In the genomic region with DNA sequence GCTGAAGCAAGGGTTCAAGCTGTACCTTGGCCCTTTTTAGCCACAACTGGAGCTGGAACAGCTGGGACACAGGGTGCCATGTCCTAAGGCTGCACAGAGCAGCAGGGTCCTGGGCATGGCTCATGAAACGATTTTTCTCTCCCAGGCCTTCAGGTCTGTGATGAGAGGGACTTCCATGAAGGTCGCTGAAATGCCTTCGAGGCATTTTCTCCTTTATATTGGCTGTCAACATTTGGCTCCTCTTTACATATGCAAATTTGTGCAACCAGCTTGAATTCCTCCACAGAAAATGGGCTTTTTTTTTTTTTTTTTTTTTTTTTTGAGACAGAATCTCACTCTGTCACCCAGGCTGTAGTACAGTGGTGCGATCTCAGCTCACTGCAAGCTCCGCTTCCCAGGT, we compare ENCODE assay signal across 20 cellular contexts.
"Had no signal": no experiment of that assay in that cellular context is flagged by ENCODE, and none has a peak within 500 bp of the region (broad histone marks: within the 10 kb centered on the region; RNA-seq: fewer than 3 reads in every experiment).

No MANE protein-coding gene starts in this region.

- H3K4me1 Mint-ChIP-seq: mesothelial cell of epicardium; naive B cell; naive thymus-derived CD8-positive, alpha-beta T cell had no signal

- H3K4me1 ChIP-seq: esophagus muscularis mucosa, foreskin keratinocyte, gastroesophageal sphincter, heart left ventricle, left lung, lower lobe of right lung had no signal

- H3K27me3 ChIP-seq: esophagus muscularis mucosa, foreskin keratinocyte, gastroesophageal sphincter, heart left ventricle, hepatocyte, left lung had no signal

- H3K27ac ChIP-seq: coronary artery, dorsolateral prefrontal cortex, esophagus muscularis mucosa, foreskin keratinocyte, gastroesophageal sphincter, heart left ventricle, hepatocyte, left lung, lower lobe of right lung had no signal

- H3K4me3 Mint-ChIP-seq: mesothelial cell of epicardium; naive B cell; naive thymus-derived CD8-positive, alpha-beta T cell had no signal

- H3K4me3 ChIP-seq: coronary artery, dorsolateral prefrontal cortex, esophagus muscularis mucosa, gastroesophageal sphincter, heart left ventricle, hepatocyte, left lung, lower lobe of right lung, mucosa of descending colon had no signal

- DNase-seq: dermis blood vessel endothelial cell; dorsolateral prefrontal cortex; effector CD4-positive, alpha-beta T cell; effector memory CD4-positive, alpha-beta T cell; foreskin keratinocyte; heart left ventricle; hypothalamus; left cardiac atrium; left lung; left ventricle myocardium superior; lower lobe of right lung; mesenchymal stem cell; mucosa of descending colon; naive B cell; naive thymus-derived CD8-positive, alpha-beta T cell had no signal

- ATAC-seq: foreskin keratinocyte; gastroesophageal sphincter; heart left ventricle; left cardiac atrium; left lung; left ventricle myocardium superior; lower lobe of right lung; mucosa of descending colon; naive thymus-derived CD8-positive, alpha-beta T cell had no signal

- H3K9me3 ChIP-seq: esophagus muscularis mucosa, gastroesophageal sphincter, left lung, lower lobe of right lung, mucosa of descending colon had no signal

- H3K36me3 Mint-ChIP-seq: naive B cell had no signal

- H3K27ac Mint-ChIP-seq: mesothelial cell of epicardium; naive B cell; naive thymus-derived CD8-positive, alpha-beta T cell had no signal

- H3K27me3 Mint-ChIP-seq: naive B cell; naive thymus-derived CD8-positive, alpha-beta T cell had no signal

- H3K36me3 ChIP-seq: esophagus muscularis mucosa, gastroesophageal sphincter, heart left ventricle, left lung, lower lobe of right lung had no signal
